In genomic region chr6:40210628-40211056, GRCh38 we compare ENCODE assay signal across 29 cellular contexts.
DNase-seq lines count a peak whose midpoint lies in the region; ATAC-seq, FAIRE-seq and TF ChIP-seq lines count a peak whose summit lies in the region.
"Had no signal": no experiment of that assay in that cellular context is flagged by ENCODE, and none has a peak within 500 bp of the region (broad histone marks: within the 10 kb centered on the region; RNA-seq: fewer than 3 reads in every experiment).

No MANE protein-coding gene starts in this region.

- in situ Hi-C loops in GM12878 (cut with MboI): no loop called here

- no peaks in the 10 kb centered on the region for H3K9me2 ChIP-seq in Loucy (replicated peaks; ENCODE audit: low read depth, low read length)

- H3K4me3 ChIP-seq in Loucy (ENCODE audit: low read length, poor library complexity, severe bottlenecking) (no peak overlapping the region), GM12878 (no peak overlapping the region), pancreas (no peak overlapping the region)
- H3K4me3 ChIP-seq: lung, psoas muscle, upper lobe of right lung had no signal

- TF ChIP-seq CTCF in Loucy (conservative IDR thresholded peaks at IDR 0.05; ENCODE audit: low read length) (no peak), GM12878 (IDR thresholded peaks at IDR 0.05 in 2 of 3, conservative IDR thresholded peaks at IDR 0.05 in 1 of 3; ENCODE audit: control insufficient read depth in 2 of 3, extremely low read depth in 1 of 3, insufficient read depth in 1 of 3, low read depth in 3 of 3, low read length in 3 of 3) (no peak), pancreas (IDR thresholded peaks at IDR 0.05) (no peak)

- RAD21 ChIA-PET in GM12878 (lab: Charles Lee; ENCODE audit: unreplicated experiment): interaction anchor here (1.0 to 1.9 kb wide), 10 partner anchors 24 to 154 kb away, joined by 3 to 7 read pairs (median 5); no protein-coding TSS in a partner anchor

- H3K4me1 ChIP-seq in Loucy (ENCODE audit: insufficient read depth, low read length, poor library complexity, severe bottlenecking) (no peaks in the 10 kb centered on the region), GM12878 (ENCODE audit: control insufficient read depth, insufficient read depth, low read length) (no peaks in the 10 kb centered on the region; the same call in 1 of the 2 replicates), pancreas (peaks cover 0 to 14% (median 9%) of the 10 kb centered on the region in 3 donors)
- H3K4me1 ChIP-seq: psoas muscle, upper lobe of right lung had no signal

- TF ChIP-seq POLR2A in GM12878 (IDR thresholded peaks at IDR 0.05; ENCODE audit: low read depth, low read length): no peak

- 0% methylated on average over 1 of the region's 1 CpG for WGBS in GM12878 (ENCODE audit: insufficient coverage, insufficient replicate concordance, low lambda C conversion rate, missing lambda C conversion rate)
- WGBS in pancreas, 2 donors: 0 to 10% methylated on average over 1 of the region's 1 CpG

- DNase-seq in NCI-H1436 (lab: John Stamatoyannopoulos, UW) (peak; percentile 57), NCI-H1436 treated with DMSO at 0.1 percent for 48 hours (lab: John Stamatoyannopoulos, UW) (no peak), GM12878 (ENCODE audit: low read depth, low spot score) (no peak), pancreas (peak in 3 of 6 donors; percentile 26 to 45 (median 38)), HuH-7 (ENCODE audit: low spot score) (no peak)
- DNase-seq in activated CD8-positive, alpha-beta memory T cell treated with anti-CD3 and anti-CD28 coated beads, Interleukin-2, amount 50 U/mL, for 4 hours: no peak
- DNase-seq: 8988T; activated CD4-positive, alpha-beta T cell treated with anti-CD3 and anti-CD28 coated beads, Interleukin-2, amount 50 U/mL, for 4 hours; anterior cingulate cortex; caudate nucleus; CD8-positive, alpha-beta T cell; dermis blood vessel endothelial cell; H9; NCI-H1092; NCI-H82; psoas muscle; stimulated activated CD8-positive, alpha-beta memory T cell treated with anti-CD3 and anti-CD28 coated beads, Interleukin-4, amount 100 ng/mL, for 48 hours; SW 1271; T1000; upper lobe of right lung had no signal

- H3K27ac ChIP-seq in GM12878 (ENCODE audit: control insufficient read depth, insufficient read depth): no peak overlapping the region
- peak overlapping the region in 2 of 4 donors; percentile 60 to 66 for H3K27ac ChIP-seq in pancreas
- H3K27ac ChIP-seq: neutrophil, psoas muscle, upper lobe of right lung had no signal

- no TSS peak for BruUV-seq in GM12878 (replicated peaks; lab: Mats Ljungman, UMichigan)

- ATAC-seq in GM12878 (peak; percentile 84), pancreas (peak; percentile 86 to 99 (median 94)), HG03039 (IDR thresholded peaks at IDR 0.05; ENCODE audit: unreplicated experiment) (no peak)
- ATAC-seq: activated naive CD4-positive, alpha-beta T cell treated with anti-CD3 and anti-CD28 coated beads, Interleukin-2, amount 50 U/mL, for 72 hours; activated T-helper 17 cell treated with anti-CD3 and anti-CD28 coated beads, Interleukin-2, amount 50 U/mL, for 72 hours; CD8-positive, alpha-beta T cell; psoas muscle; Right ventricle myocardium inferior; upper lobe of right lung had no signal

- H3K79me2 ChIP-seq in Loucy (ENCODE audit: insufficient read depth, low read length) (no peaks in the 10 kb centered on the region), GM12878 (ENCODE audit: control insufficient read depth, insufficient read depth, low read length) (no peaks in the 10 kb centered on the region)

- SMC1A ChIA-PET in GM12878 (lab: Charles Lee; ENCODE audit: uncharacterized antibody, unreplicated experiment): interaction anchor here (0.8 to 2.3 kb wide), 23 partner anchors 12 to 229 kb away, joined by 3 to 20 read pairs (median 3); no protein-coding TSS in a partner anchor

- no peak for FAIRE-seq in GM12878 (lab: Jason Lieb, UNC)
- no peak for FAIRE-seq in pancreas (lab: Jason Lieb, UNC)
- FAIRE-seq: G401.6, keratinocyte had no signal

- H3F3A ChIP-seq in Loucy (ENCODE audit: low read depth): no peaks in the 10 kb centered on the region

- intact Hi-C loops in GM12878 (cut with micrococcal nuclease; ENCODE audit: unreplicated experiment): no loop called here
- intact Hi-C loops in pancreas (cut with DNase I): no loop called here

- H3K4me2 ChIP-seq in Loucy (ENCODE audit: low read depth, low read length, poor library complexity, severe bottlenecking): no peak overlapping the region
- H3K4me2 ChIP-seq in GM12878 (ENCODE audit: control insufficient read depth, insufficient read depth): no peak overlapping the region

- H2AFZ ChIP-seq in Loucy (ENCODE audit: low read length) (0 out of 2 replicates have a peak overlapping the region, but pooled peaks have one; percentile 36), GM12878 (ENCODE audit: control insufficient read depth, low read depth, low read length) (no peak overlapping the region)

- no peak for TF ChIP-seq EP300 in GM12878 (IDR thresholded peaks at IDR 0.05; ENCODE audit: borderline replicate concordance in 1 of 2, control insufficient read depth in 1 of 2, low read depth in 2 of 2, low read length in 2 of 2)

- POLR2A ChIA-PET in GM12878 (lab: Charles Lee): interaction anchor here (0.8 to 1.0 kb wide), 2 partner anchors 41 to 43 kb away, joined by 4 to 8 read pairs; no protein-coding TSS in a partner anchor

- H3K9ac ChIP-seq in Loucy (ENCODE audit: low read depth, low read length, poor library complexity, severe bottlenecking): no peak overlapping the region
- H3K9ac ChIP-seq in GM12878 (ENCODE audit: control insufficient read depth, insufficient read depth, low read length): no peak overlapping the region

- CTCF ChIA-PET in GM12878 (lab: Yijun Ruan, JAX): interaction anchor here (0.7 to 1.8 kb wide), 11 partner anchors 9 to 118 kb away, joined by 3 to 10 read pairs (median 3); no protein-coding TSS in a partner anchor

- TF ChIP-seq RAD21 in GM12878 (IDR thresholded peaks at IDR 0.05; ENCODE audit: insufficient read depth, low read depth, low read length): no peak

- H3K9me3 ChIP-seq in Loucy (ENCODE audit: insufficient read depth, low read depth, low read length) (no peaks in the 10 kb centered on the region; the same call in 1 of the 2 replicates), GM12878 (replicated peaks; ENCODE audit: control insufficient read depth, insufficient read depth, low read length) (no peaks in the 10 kb centered on the region; the same call in 2 of the 3 replicates), pancreas (no peaks in the 10 kb centered on the region)
- H3K9me3 ChIP-seq: neutrophil, psoas muscle, upper lobe of right lung had no signal

- H3K27me3 ChIP-seq in Loucy (ENCODE audit: insufficient read depth, low read length, poor library complexity, severe bottlenecking) (no peaks in the 10 kb centered on the region), GM12878 (replicated peaks in 1 of 2; ENCODE audit: control insufficient read depth in 2 of 2, insufficient read depth in 2 of 2, low read length in 1 of 2) (no peaks in the 10 kb centered on the region), pancreas (no peaks in the 10 kb centered on the region)
- H3K27me3 ChIP-seq: neutrophil, upper lobe of right lung had no signal

- H3K36me3 ChIP-seq in Loucy (ENCODE audit: insufficient read depth, low read length) (no peaks in the 10 kb centered on the region), GM12878 (ENCODE audit: control insufficient read depth in 2 of 2, insufficient read depth in 2 of 2, low read length in 1 of 2) (no peaks in the 10 kb centered on the region), pancreas (no peaks in the 10 kb centered on the region)
- H3K36me3 ChIP-seq: neutrophil, upper lobe of right lung had no signal

- no peaks in the 10 kb centered on the region for H4K20me1 ChIP-seq in Loucy (ENCODE audit: insufficient read depth, low read length, poor library complexity, severe bottlenecking)
- no peaks in the 10 kb centered on the region for H4K20me1 ChIP-seq in GM12878 (ENCODE audit: control insufficient read depth, insufficient read depth)

TF ChIP-seq in GM12878, 131 proteins besides CTCF, POLR2A, EP300 and RAD21 (continues in another document):
- TF ChIP-seq DPF2 (IDR thresholded peaks at IDR 0.05) (peak; percentile 90), IKZF2 (IDR thresholded peaks at IDR 0.05) (peak in 1 of 2 experiments; percentile 31; a peak in 2 of 4 replicates), IKZF1 (conservative IDR thresholded peaks at IDR 0.05) (peak; percentile 87), MEF2B (IDR thresholded peaks at IDR 0.05; ENCODE audit: partially characterized antibody, poor library complexity, severe bottlenecking) (peak; percentile 78), LARP7 (IDR thresholded peaks at IDR 0.05) (peak; percentile 31; the same call in 1 of the 2 replicates), SIN3A (IDR thresholded peaks at IDR 0.05; ENCODE audit: low read depth, low read length) (no peak), RAD51 (IDR thresholded peaks at IDR 0.05) (peak; percentile 77; the same call in 1 of the 2 replicates), MTA2 (IDR thresholded peaks at IDR 0.05; ENCODE audit: low read depth) (peak; percentile 76; the same call in 1 of the 2 replicates), SPI1 (IDR thresholded peaks at IDR 0.05; ENCODE audit: borderline replicate concordance, insufficient read depth, low read depth, low read length) (peak; percentile 43; the same call in 1 of the 2 replicates), RELA (IDR thresholded peaks at IDR 0.05; ENCODE audit: borderline replicate concordance, partially characterized antibody) (peak; percentile 68), BHLHE40 (IDR thresholded peaks at IDR 0.05; ENCODE audit: borderline replicate concordance in 1 of 2, low read depth in 2 of 2, low read length in 1 of 2) (peak; percentile 58 to 87; a peak in 3 of 4 replicates), EGR1 (IDR thresholded peaks at IDR 0.05; ENCODE audit: borderline replicate concordance in 1 of 2, low read depth in 2 of 2, low read length in 2 of 2) (no peak), BCL11A (IDR thresholded peaks at IDR 0.05; ENCODE audit: low read depth, low read length) (no peak), USF1 (IDR thresholded peaks at IDR 0.05; ENCODE audit: borderline replicate concordance, extremely low read length, insufficient read depth, low read depth, low read length) (peak; percentile 25), ZNF622 (IDR thresholded peaks at IDR 0.05) (no peak)
